24 cellular contexts compared by ENCODE assay signal in the genomic region with DNA sequence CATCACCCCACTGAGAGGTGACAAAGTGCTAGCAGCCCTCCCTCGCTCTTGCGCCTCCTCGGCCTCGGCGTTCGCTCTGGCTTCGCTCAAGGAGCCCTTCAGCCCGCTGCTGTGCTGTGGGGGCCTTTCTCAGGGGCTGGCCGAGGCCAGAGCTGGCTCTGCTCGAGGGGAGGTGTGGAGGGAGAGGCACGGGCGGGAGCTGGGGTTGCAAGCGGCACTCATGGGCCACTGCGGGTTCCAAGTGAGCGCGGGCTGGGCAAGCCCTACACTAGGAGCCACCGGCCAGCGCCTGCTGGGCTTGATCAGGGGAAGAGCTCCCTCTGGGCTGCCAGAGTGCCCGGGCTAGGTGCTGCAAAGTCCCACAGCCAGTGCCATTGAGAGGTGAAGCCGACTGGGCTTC.
DNase-seq lines count a peak whose midpoint lies in the region; ATAC-seq, FAIRE-seq and TF ChIP-seq lines count a peak whose summit lies in the region.
"Had no signal": no experiment of that assay in that cellular context is flagged by ENCODE, and none has a peak within 500 bp of the region (broad histone marks: within the 10 kb centered on the region; RNA-seq: fewer than 3 reads in every experiment).

No MANE protein-coding gene starts in this region.

- H2BK15ac ChIP-seq in H1 (ENCODE audit: low read length): no peak overlapping the region
- peak overlapping the region; percentile 30 for H2BK15ac ChIP-seq in neuronal stem cell (ENCODE audit: low read length)

- no peaks in the 10 kb centered on the region; the same call in 1 of the 2 replicates for H3K23me2 ChIP-seq in H1 (ENCODE audit: low read depth, low read length)

- H4K91ac ChIP-seq in H1 (replicated peaks; ENCODE audit: insufficient read length, low read length): no peak overlapping the region
- no peak overlapping the region for H4K91ac ChIP-seq in neuronal stem cell (ENCODE audit: low read depth, low read length, poor library complexity)

- TF ChIP-seq EP300 in H1 (IDR thresholded peaks at IDR 0.05; ENCODE audit: borderline replicate concordance in 1 of 2, low read depth in 2 of 2, low read length in 2 of 2): no peak

- H3K27me3 ChIP-seq in H1 (replicated peaks in 1 of 4; ENCODE audit: control insufficient read depth in 3 of 4, extremely low read depth in 1 of 4, insufficient read depth in 3 of 4, low read length in 3 of 4) (no peaks in the 10 kb centered on the region), neuronal stem cell (ENCODE audit: control insufficient read depth in 3 of 3, insufficient read depth in 3 of 3, low read depth in 1 of 3, low read length in 3 of 3) (no peaks in the 10 kb centered on the region), upper lobe of right lung (no peaks in the 10 kb centered on the region)
- H3K27me3 ChIP-seq: BE2C had no signal

- no peaks in the 10 kb centered on the region for H3K27me3 Mint-ChIP-seq in WTC11 (ENCODE audit: low read depth)
- H3K27me3 Mint-ChIP-seq: CD8-positive, alpha-beta memory T cell had no signal

- peak overlapping the region; percentile 43; the same call in 1 of the 2 replicates for H3K18ac ChIP-seq in H1 (ENCODE audit: extremely low read depth, low read length)
- peak overlapping the region; percentile 5 for H3K18ac ChIP-seq in neuronal stem cell (ENCODE audit: low read length)

- H3K79me1 ChIP-seq in H1 (ENCODE audit: low read depth, low read length) (no peaks in the 10 kb centered on the region), neuronal stem cell (ENCODE audit: low read depth, low read length) (no peaks in the 10 kb centered on the region)

- H2AK5ac ChIP-seq in H1 (ENCODE audit: low read depth, low read length) (no peak overlapping the region), neuronal stem cell (ENCODE audit: low read depth, low read length) (no peak overlapping the region)

- H3K4me3 Mint-ChIP-seq in WTC11: no peak overlapping the region
- H3K4me3 Mint-ChIP-seq: CD4-positive, CD25-positive, alpha-beta regulatory T cell; CD8-positive, alpha-beta memory T cell; GM23338; HFFc6 had no signal

- H3K23ac ChIP-seq in H1 (ENCODE audit: insufficient read length) (no peak overlapping the region), neuronal stem cell (ENCODE audit: low read depth, low read length, poor library complexity) (no peak overlapping the region)

- H3K27ac ChIP-seq in H1 (ENCODE audit: low read depth, low read length) (no peak overlapping the region), neuronal stem cell (replicated peaks; ENCODE audit: low read length) (no peak overlapping the region), upper lobe of right lung (no peak overlapping the region)
- H3K27ac ChIP-seq: HL-60 had no signal

- no peaks in the 10 kb centered on the region for H3K79me2 ChIP-seq in H1 (ENCODE audit: control insufficient read depth in 1 of 2, insufficient read depth in 2 of 2, low read length in 2 of 2)

- ATAC-seq in WTC11 (no peak), upper lobe of right lung (no peak)
- ATAC-seq: GM23338, HCT116 had no signal

- H4K8ac ChIP-seq in H1 (ENCODE audit: extremely low read depth, insufficient read depth, low read length) (no peak overlapping the region), neuronal stem cell (ENCODE audit: low read depth, low read length) (no peak overlapping the region)

- H3K9me3 Mint-ChIP-seq in WTC11: peaks cover 42% of the 10 kb centered on the region
- H3K9me3 Mint-ChIP-seq: CD8-positive, alpha-beta memory T cell had no signal

- H2BK5ac ChIP-seq in H1 (ENCODE audit: low read depth, low read length) (no peak overlapping the region), neuronal stem cell (ENCODE audit: low read length) (peak overlapping the region; percentile 78)

- DNase-seq in WTC11 (ENCODE audit: low spot score) (no peak), H1 (ENCODE audit: low read depth in 1 of 2, low spot score in 2 of 2) (no peak), neuronal stem cell (ENCODE audit: low spot score) (no peak), upper lobe of right lung (peak; percentile 58), 8988T (no peak), foreskin fibroblast (no peak)
- DNase-seq: ACHN; BE2C; C1 segment of cervical spinal cord; CD4-positive, CD25-positive, alpha-beta regulatory T cell; CD8-positive, alpha-beta memory T cell; COR-L47; DMS 273 treated with DMSO at 0.1 percent for 48 hours; DMS53; DND-41; EL; H7; HFFc6 had no signal

- TF ChIP-seq POLR2A in H1 (IDR thresholded peaks at IDR 0.05; ENCODE audit: control extremely low read depth in 1 of 2, low read depth in 2 of 2, low read length in 2 of 2): no peak

- H3K36me3 ChIP-seq in H1 (ENCODE audit: control insufficient read depth in 2 of 4, insufficient read depth in 4 of 4, low read length in 3 of 4) (no peaks in the 10 kb centered on the region), neuronal stem cell (replicated peaks in 1 of 2; ENCODE audit: control insufficient read depth in 2 of 2, insufficient read depth in 2 of 2, low read length in 2 of 2) (no peaks in the 10 kb centered on the region), upper lobe of right lung (no peaks in the 10 kb centered on the region)
- H3K36me3 ChIP-seq: BE2C had no signal

- WGBS in H1 (ENCODE audit: extremely low coverage in 1 of 2, insufficient coverage in 1 of 2, insufficient read length in 1 of 2, insufficient replicate concordance in 2 of 2, low coverage in 1 of 2, low lambda C conversion rate in 2 of 2, missing lambda C conversion rate in 1 of 2), 2 experiments: 97% methylated on average over 20 of the region's 20 CpGs; no CpG with 5 or more reads in 1 of the 2 experiments
- WGBS in neuronal stem cell (ENCODE audit: extremely low coverage in 2 of 2, insufficient read length in 2 of 2, insufficient replicate concordance in 1 of 2), 2 donors: no CpG with 5 or more reads among the region's 20 CpGs

- no peak overlapping the region for H3K27ac Mint-ChIP-seq in WTC11
- H3K27ac Mint-ChIP-seq: CD4-positive, CD25-positive, alpha-beta regulatory T cell; CD8-positive, alpha-beta memory T cell; GM23338; HFFc6 had no signal

- H3K9me3 ChIP-seq in H1 (ENCODE audit: insufficient read depth in 2 of 2, low read depth in 1 of 2, low read length in 1 of 2): peaks cover 5% of the 10 kb centered on the region in 2 experiments; a peak in 2 of 4 replicates
- peaks cover 0 to 3% of the 10 kb centered on the region in 2 donors for H3K9me3 ChIP-seq in neuronal stem cell (replicated peaks in 1 of 2; ENCODE audit: control insufficient read depth in 2 of 2, insufficient read depth in 1 of 2, low read depth in 1 of 2, low read length in 2 of 2)
- H3K9me3 ChIP-seq in upper lobe of right lung: no peaks in the 10 kb centered on the region
- H3K9me3 ChIP-seq: BE2C had no signal

- H2BK12ac ChIP-seq in H1 (ENCODE audit: low read depth, low read length) (peak overlapping the region; percentile 62; the same call in 1 of the 2 replicates), neuronal stem cell (ENCODE audit: low read length) (no peak overlapping the region)

- H2BK20ac ChIP-seq in H1 (ENCODE audit: low read length): peak overlapping the region; percentile 38; the same call in 1 of the 2 replicates

- H2AFZ ChIP-seq in H1 (ENCODE audit: low read length) (no peak overlapping the region), neuronal stem cell (ENCODE audit: low read length) (no peak overlapping the region)
- H2AFZ ChIP-seq: GM23338 had no signal

- no peak overlapping the region for H3K4me3 ChIP-seq in H1 (ENCODE audit: extremely low read depth in 1 of 4, insufficient read depth in 2 of 4, low read depth in 3 of 4, low read length in 4 of 4)
- H3K4me3 ChIP-seq in neuronal stem cell (ENCODE audit: low read length in 2 of 2): no peak overlapping the region
- no peak overlapping the region for H3K4me3 ChIP-seq in upper lobe of right lung
- H3K4me3 ChIP-seq in foreskin fibroblast (ENCODE audit: low read depth in 1 of 2, low read length in 2 of 2): no peak overlapping the region
- H3K4me3 ChIP-seq: GM23338 had no signal

- H3K14ac ChIP-seq in H1 (ENCODE audit: insufficient read length) (no peak overlapping the region), neuronal stem cell (ENCODE audit: low read length) (no peak overlapping the region)

- no peak overlapping the region for H3K56ac ChIP-seq in H1 (replicated peaks; ENCODE audit: insufficient read length, low read depth, low read length)

- POLR2A ChIA-PET in WTC11 (lab: Charles Lee): no interaction called here
- POLR2A ChIA-PET in H1 (lab: Charles Lee; ENCODE audit: partially characterized antibody): no interaction called here

- H3K4me1 ChIP-seq in H1 (replicated peaks in 1 of 4; ENCODE audit: control insufficient read depth in 3 of 4, insufficient read depth in 4 of 4, low read length in 3 of 4) (peaks cover 0 to 12% (median 6%) of the 10 kb centered on the region in 4 experiments; a peak in 3 of 7 replicates), neuronal stem cell (ENCODE audit: control insufficient read depth in 2 of 2, insufficient read depth in 1 of 2, low read depth in 1 of 2, low read length in 2 of 2) (peaks cover 0 to 2% of the 10 kb centered on the region in 2 donors), upper lobe of right lung (no peaks in the 10 kb centered on the region)
- H3K4me1 ChIP-seq: BE2C had no signal

- peaks cover 23% of the 10 kb centered on the region for H3K36me3 Mint-ChIP-seq in WTC11
- H3K36me3 Mint-ChIP-seq: CD4-positive, CD25-positive, alpha-beta regulatory T cell; CD8-positive, alpha-beta memory T cell had no signal

- CTCF ChIA-PET in WTC11 (lab: Charles Lee): no interaction called here
- CTCF ChIA-PET in H1 (lab: Charles Lee; ENCODE audit: partially characterized antibody): interaction anchor here (0.9 to 1.6 kb wide), 2 partner anchors 91 to 328 kb away, joined by 5 read pairs; no protein-coding TSS in a partner anchor

- H4K20me1 ChIP-seq in H1 (replicated peaks in 1 of 2; ENCODE audit: control insufficient read depth in 1 of 2, insufficient read depth in 2 of 2, low read length in 2 of 2): no peaks in the 10 kb centered on the region

- TF ChIP-seq CTCF in WTC11 (IDR thresholded peaks at IDR 0.05) (no peak), H1 (IDR thresholded peaks at IDR 0.05; ENCODE audit: control extremely low read depth in 1 of 3, insufficient read depth in 1 of 3, low read depth in 1 of 3, low read length in 3 of 3) (no peak), upper lobe of right lung (IDR thresholded peaks at IDR 0.05) (no peak), foreskin fibroblast (IDR thresholded peaks at IDR 0.05; ENCODE audit: low read depth, low read length) (no peak)

- intact Hi-C loops in upper lobe of right lung (cut with DNase I): no loop called here

- H3K9ac ChIP-seq in H1 (replicated peaks in 1 of 4; ENCODE audit: extremely low read depth in 1 of 4, low read depth in 3 of 4, low read length in 3 of 4): no peak overlapping the region
- H3K9ac ChIP-seq in neuronal stem cell (ENCODE audit: low read depth, low read length, poor library complexity): no peak overlapping the region

- H2BK120ac ChIP-seq in H1 (replicated peaks; ENCODE audit: low read depth, low read length): no peak overlapping the region
- H2BK120ac ChIP-seq in neuronal stem cell (ENCODE audit: low read depth, low read length): no peak overlapping the region

- TF ChIP-seq RAD21 in H1 (IDR thresholded peaks at IDR 0.05 in 1 of 2, conservative IDR thresholded peaks at IDR 0.05 in 1 of 2; ENCODE audit: low read depth in 2 of 2, low read length in 2 of 2): no peak

- H3K4me2 ChIP-seq in H1 (ENCODE audit: insufficient read depth in 1 of 2, low read depth in 2 of 2, low read length in 2 of 2) (no peak overlapping the region), neuronal stem cell (ENCODE audit: insufficient read depth, low read length, poor library complexity, severe bottlenecking) (no peak overlapping the region)
- H3K4me2 ChIP-seq: GM23338 had no signal

- no peak overlapping the region for H4K5ac ChIP-seq in H1 (ENCODE audit: insufficient read length, low read depth, low read length)

- H3K4ac ChIP-seq in H1 (replicated peaks; ENCODE audit: insufficient read length, low read depth, low read length) (no peak overlapping the region), neuronal stem cell (ENCODE audit: low read length) (no peak overlapping the region)

- H3K4me1 Mint-ChIP-seq in WTC11: peaks cover 53% of the 10 kb centered on the region
- H3K4me1 Mint-ChIP-seq: CD4-positive, CD25-positive, alpha-beta regulatory T cell; CD8-positive, alpha-beta memory T cell had no signal

- no peak for FAIRE-seq in H1 (lab: Jason Lieb, UNC)
- FAIRE-seq: A204.1, GM12891, GM19239 had no signal
